In genomic region chr2:200422071-200422470, GRCh38 we compare ENCODE assay signal across 34 cellular contexts.
"Had no signal": no experiment of that assay in that cellular context is flagged by ENCODE, and none has a peak within 500 bp of the region (broad histone marks: within the 10 kb centered on the region; RNA-seq: fewer than 3 reads in every experiment).

No MANE protein-coding gene starts in this region.

- H3K4me3 ChIP-seq: pancreas, prostate gland, right atrium auricular region, stomach, thyroid gland, upper lobe of left lung, vagina had no signal

- FAIRE-seq: keratinocyte, pancreas, TTC549 had no signal

- H3K4me1 ChIP-seq: pancreas, prostate gland, right atrium auricular region, thyroid gland, upper lobe of left lung, vagina had no signal

- H3K9me3 Mint-ChIP-seq: activated naive CD4-positive, alpha-beta T cell treated with anti-CD3 and anti-CD28 coated beads, Interleukin-2, amount 10 ng/mL, durations not matched to agents 7 days and 5 days; activated naive CD8-positive, alpha-beta T cell treated with anti-CD3 and anti-CD28 coated beads, Interleukin-2, amount 10 ng/mL, durations not matched to agents 7 days and 5 days; activated T-cell treated with anti-CD3 and anti-CD28 coated beads, Interleukin-2, amount 50 U/mL, for 24 hours; effector memory CD8-positive, alpha-beta T cell; naive thymus-derived CD8-positive, alpha-beta T cell; neural crest cell; stimulated activated naive B cell treated with anti-CD40 and anti-IgM and Interleukin-4, amounts not matched to agents 10 μg/mL and 1 μg/mL and 100 μg/mL, for 72 hours had no signal

- H3K36me3 Mint-ChIP-seq: stimulated activated naive B cell treated with anti-CD40 and anti-IgM and Interleukin-4, amounts not matched to agents 10 μg/mL and 1 μg/mL and 100 μg/mL, for 72 hours had no signal

- DNase-seq: activated CD4-positive, alpha-beta T cell treated with anti-CD3 and anti-CD28 coated beads for 48 hours; activated CD4-positive, alpha-beta T cell treated with anti-CD3 and anti-CD28 coated beads, Interleukin-2, amount 50 U/mL, for 48 hours; activated CD8-positive, alpha-beta memory T cell treated with anti-CD3 and anti-CD28 coated beads, Interleukin-2, amount 50 U/mL, for 48 hours; activated gamma-delta T cell; activated naive CD4-positive, alpha-beta T cell treated with anti-CD3 and anti-CD28 coated beads, Interleukin-2, amount 10 ng/mL, durations not matched to agents 7 days and 5 days; activated naive CD8-positive, alpha-beta T cell treated with anti-CD3 and anti-CD28 coated beads, Interleukin-2, amount 10 ng/mL, durations not matched to agents 7 days and 5 days; activated T-cell treated with anti-CD3 and anti-CD28 coated beads, Interleukin-2, amount 50 U/mL, for 24 hours; amniotic stem cell; brain microvascular endothelial cell; cortex of kidney; effector memory CD8-positive, alpha-beta T cell; foreskin fibroblast; head of caudate nucleus; hippocampal formation; mesenchymal stem cell; naive thymus-derived CD8-positive, alpha-beta T cell; nucleus accumbens; pancreas; stimulated activated CD4-positive, alpha-beta T cell treated with anti-CD3 and anti-CD28 coated beads, Interleukin-15, amount 100 ng/mL, for 24 hours; stimulated activated CD4-positive, alpha-beta T cell treated with anti-CD3 and anti-CD28 coated beads, Interleukin-2, amount 100 ng/mL, for 24 hours; stimulated activated naive B cell treated with anti-CD40 and anti-IgM and Interleukin-4, amounts not matched to agents 10 μg/mL and 1 μg/mL and 100 μg/mL, for 72 hours; stomach; T-helper 9 cell; thyroid gland; upper lobe of left lung; WERI-Rb-1 had no signal

- H3K4me3 Mint-ChIP-seq: activated naive CD4-positive, alpha-beta T cell treated with anti-CD3 and anti-CD28 coated beads, Interleukin-2, amount 10 ng/mL, durations not matched to agents 7 days and 5 days; activated naive CD8-positive, alpha-beta T cell treated with anti-CD3 and anti-CD28 coated beads, Interleukin-2, amount 10 ng/mL, durations not matched to agents 7 days and 5 days; activated T-cell treated with anti-CD3 and anti-CD28 coated beads, Interleukin-2, amount 50 U/mL, for 24 hours; effector memory CD8-positive, alpha-beta T cell; naive thymus-derived CD8-positive, alpha-beta T cell; neural crest cell; stimulated activated naive B cell treated with anti-CD40 and anti-IgM and Interleukin-4, amounts not matched to agents 10 μg/mL and 1 μg/mL and 100 μg/mL, for 72 hours had no signal

- H3K27ac ChIP-seq: brain microvascular endothelial cell, pancreas, prostate gland, right atrium auricular region, stomach, thyroid gland, upper lobe of left lung, vagina, WERI-Rb-1 had no signal

- H3K27me3 ChIP-seq: brain microvascular endothelial cell, pancreas, right atrium auricular region, stomach, thyroid gland, upper lobe of left lung, vagina had no signal

- ATAC-seq: activated CD4-positive, CD25-positive, alpha-beta regulatory T cell treated with anti-CD3 and anti-CD28 coated beads, Interleukin-2, amount 50 U/mL, for 24 hours; effector memory CD8-positive, alpha-beta T cell; esophagus mucosa; naive thymus-derived CD8-positive, alpha-beta T cell; pancreas; stimulated activated naive B cell treated with anti-CD40 and anti-IgM and Interleukin-4, amounts not matched to agents 10 μg/mL and 1 μg/mL and 100 μg/mL, for 72 hours had no signal

- H3K27ac Mint-ChIP-seq: activated naive CD4-positive, alpha-beta T cell treated with anti-CD3 and anti-CD28 coated beads, Interleukin-2, amount 10 ng/mL, durations not matched to agents 7 days and 5 days; activated naive CD8-positive, alpha-beta T cell treated with anti-CD3 and anti-CD28 coated beads, Interleukin-2, amount 10 ng/mL, durations not matched to agents 7 days and 5 days; activated T-cell treated with anti-CD3 and anti-CD28 coated beads, Interleukin-2, amount 50 U/mL, for 24 hours; stimulated activated naive B cell treated with anti-CD40 and anti-IgM and Interleukin-4, amounts not matched to agents 10 μg/mL and 1 μg/mL and 100 μg/mL, for 72 hours had no signal

- H3K9me3 ChIP-seq: pancreas, prostate gland, right atrium auricular region, stomach, thyroid gland, upper lobe of left lung, vagina had no signal

- H3K27me3 Mint-ChIP-seq: activated naive CD4-positive, alpha-beta T cell treated with anti-CD3 and anti-CD28 coated beads, Interleukin-2, amount 10 ng/mL, durations not matched to agents 7 days and 5 days; activated naive CD8-positive, alpha-beta T cell treated with anti-CD3 and anti-CD28 coated beads, Interleukin-2, amount 10 ng/mL, durations not matched to agents 7 days and 5 days; activated T-cell treated with anti-CD3 and anti-CD28 coated beads, Interleukin-2, amount 50 U/mL, for 24 hours; effector memory CD8-positive, alpha-beta T cell; naive thymus-derived CD8-positive, alpha-beta T cell; stimulated activated naive B cell treated with anti-CD40 and anti-IgM and Interleukin-4, amounts not matched to agents 10 μg/mL and 1 μg/mL and 100 μg/mL, for 72 hours had no signal

- H3K4me1 Mint-ChIP-seq: stimulated activated naive B cell treated with anti-CD40 and anti-IgM and Interleukin-4, amounts not matched to agents 10 μg/mL and 1 μg/mL and 100 μg/mL, for 72 hours had no signal
